In the genomic region with DNA sequence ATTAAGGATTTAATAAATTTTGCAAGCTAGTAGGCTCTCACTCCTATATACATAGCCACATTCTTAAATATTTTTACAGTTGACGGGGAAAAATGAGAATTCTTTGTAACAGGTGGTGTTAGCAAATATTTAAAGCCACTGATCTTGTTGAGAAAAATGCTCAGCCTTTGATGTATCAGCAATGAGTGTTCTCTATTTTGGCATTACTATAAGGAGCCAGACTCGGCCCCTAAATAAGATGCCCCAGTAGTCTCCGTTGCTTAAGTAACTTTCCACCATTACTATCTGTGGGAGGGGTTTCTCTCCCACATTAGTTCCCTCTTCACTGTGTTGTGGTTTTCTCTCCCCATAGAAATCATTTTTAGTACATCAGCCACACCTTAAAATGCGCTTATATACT, we compare ENCODE assay signal across 1 cellular context.
TF ChIP-seq lines count a peak whose summit lies in the region.

No MANE protein-coding gene starts in this region.

TF ChIP-seq in IMR-90, 13 proteins besides CTCF, POLR2A, EP300 and RAD21:
- no peak for TF ChIP-seq CEBPB (IDR thresholded peaks at IDR 0.05; ENCODE audit: low read depth, low read length)
- no peak for TF ChIP-seq FOS (IDR thresholded peaks at IDR 0.05; ENCODE audit: low read depth, low read length)
- TF ChIP-seq RCOR1 (IDR thresholded peaks at IDR 0.05; ENCODE audit: insufficient replicate concordance, low read length) = no peak
- TF ChIP-seq MAFK (IDR thresholded peaks at IDR 0.05; ENCODE audit: low read depth, low read length) = no peak
- TF ChIP-seq BHLHE40 (IDR thresholded peaks at IDR 0.05; ENCODE audit: low read depth, low read length) = no peak
- TF ChIP-seq MAZ (IDR thresholded peaks at IDR 0.05; ENCODE audit: borderline replicate concordance, low read depth, low read length) = no peak
- TF ChIP-seq SMC3 (IDR thresholded peaks at IDR 0.05; ENCODE audit: low read depth, low read length) = no peak
